ENCODE assay signal across 7 cellular contexts in genomic region chr7:100180084-100180483, GRCh38. TPM values are rescaled to one million over a fixed set of nuclear protein-coding genes. Genes with fewer than 3 reads are reported as not detected.
DNase-seq lines count a peak whose midpoint lies in the region; ATAC-seq and TF ChIP-seq lines count a peak whose summit lies in the region.
"Not testable (repeated sequence)": the region's sequence is repeated elsewhere in the genome, so short reads cannot be mapped to it uniquely, and the experiment has no call there.

No MANE protein-coding gene starts in this region.

- H3K4me3 ChIP-seq in DOHH2 (ENCODE audit: low read length): peak overlapping the region; percentile 67
- not testable (repeated sequence) for H3K4me3 ChIP-seq in SU-DHL-6 (ENCODE audit: insufficient read depth, low read length, poor library complexity, severe bottlenecking); thymus (ENCODE audit: low read length)

- H3K9ac ChIP-seq in SU-DHL-6 (ENCODE audit: low read length): peak overlapping the region; percentile 40

- intact Hi-C loops in activated T-helper 1 cell treated with anti-CD3 and anti-CD28 coated beads, Interleukin-12 subunit alpha, Interleukin-12 subunit beta, Interleukin-2, Interleukin-4 antibody, amounts not matched to agents 30 ng/mL and 10 ng/mL and 1 ng/mL, durations not matched to agents 14 hours and 24 hours and 36 hours (cut with micrococcal nuclease): loop anchor here (1.0 kb wide), 1 partner anchor 31 kb away; no protein-coding TSS in a partner anchor

- H3K4me1 ChIP-seq in DOHH2 (ENCODE audit: control insufficient read depth, low read length): peaks cover 88% of the 10 kb centered on the region
- H3K4me1 ChIP-seq in thymus (ENCODE audit: control insufficient read depth, insufficient read depth, low read length): peaks cover 18% of the 10 kb centered on the region

- WGBS in thymus: 95% methylated on average over 3 of the region's 3 CpGs

- H3K4me3 Mint-ChIP-seq in activated CD4-positive, alpha-beta T cell treated with anti-CD3 and anti-CD28 coated beads, Interleukin-2, amount 10 ng/mL, durations not matched to agents 7 days and 5 days: peak overlapping the region; percentile 59
- peak overlapping the region; percentile 31 for H3K4me3 Mint-ChIP-seq in activated T-helper 1 cell treated with anti-CD3 and anti-CD28 coated beads, Interleukin-12 subunit alpha, Interleukin-12 subunit beta, Interleukin-2, Interleukin-4 antibody, amounts not matched to agents 30 ng/mL and 10 ng/mL and 1 ng/mL, durations not matched to agents 14 hours and 24 hours and 36 hours
- peak overlapping the region; percentile 62 for H3K4me3 Mint-ChIP-seq in activated naive CD8-positive, alpha-beta T cell treated with anti-CD3 and anti-CD28 coated beads for 36 hours
- H3K4me3 Mint-ChIP-seq in naive thymus-derived CD8-positive, alpha-beta T cell: peak overlapping the region in 5 of 10 donors; percentile 17 to 74 (median 45)

- peaks cover 27% of the 10 kb centered on the region for H3K79me2 ChIP-seq in DOHH2 (ENCODE audit: control insufficient read depth, low read length)
- H3K79me2 ChIP-seq in SU-DHL-6 (ENCODE audit: insufficient read depth, low read length): not testable (repeated sequence)

- peaks cover 22% of the 10 kb centered on the region for H3K36me3 Mint-ChIP-seq in activated CD4-positive, alpha-beta T cell treated with anti-CD3 and anti-CD28 coated beads, Interleukin-2, amount 10 ng/mL, durations not matched to agents 7 days and 5 days (ENCODE audit: low read depth)
- not testable (repeated sequence) for H3K36me3 Mint-ChIP-seq in activated T-helper 1 cell treated with anti-CD3 and anti-CD28 coated beads, Interleukin-12 subunit alpha, Interleukin-12 subunit beta, Interleukin-2, Interleukin-4 antibody, amounts not matched to agents 30 ng/mL and 10 ng/mL and 1 ng/mL, durations not matched to agents 14 hours and 24 hours and 36 hours (ENCODE audit: low read depth); naive thymus-derived CD8-positive, alpha-beta T cell
- H3K36me3 Mint-ChIP-seq in activated naive CD8-positive, alpha-beta T cell treated with anti-CD3 and anti-CD28 coated beads for 36 hours: peaks cover 12% of the 10 kb centered on the region

- peak overlapping the region; percentile 95 for H3K27ac ChIP-seq in DOHH2 (ENCODE audit: low read depth, low read length)
- H3K27ac ChIP-seq in SU-DHL-6 (ENCODE audit: low read depth, low read length): peak overlapping the region; percentile 66
- H3K27ac ChIP-seq in thymus (ENCODE audit: low read depth): peak overlapping the region; percentile 80

- peaks cover 43% of the 10 kb centered on the region for H3F3A ChIP-seq in DOHH2 (ENCODE audit: control insufficient read depth, insufficient read depth)
- H3F3A ChIP-seq in SU-DHL-6 (ENCODE audit: insufficient read depth): peaks cover 39% of the 10 kb centered on the region

- H4K20me1 ChIP-seq in DOHH2 (ENCODE audit: control insufficient read depth, insufficient read depth, low read depth, low read length); SU-DHL-6 (ENCODE audit: low read depth, low read length): not testable (repeated sequence)

- not testable (repeated sequence) for H3K27me3 ChIP-seq in DOHH2 (ENCODE audit: control insufficient read depth, low read length); SU-DHL-6 (ENCODE audit: low read length); thymus (ENCODE audit: control insufficient read depth, insufficient read depth)

- POLR2A ChIA-PET in activated CD4-positive, alpha-beta T cell treated with anti-CD3 and anti-CD28 coated beads, Interleukin-2, amount 10 ng/mL, durations not matched to agents 7 days and 5 days (lab: Charles Lee): not testable (repeated sequence)
- POLR2A ChIA-PET in naive thymus-derived CD8-positive, alpha-beta T cell (lab: Charles Lee): interaction anchor here (0.7 to 9.3 kb wide), 8 partner anchors 8 to 249 kb away, joined by 3 to 187 read pairs (median 9); partner anchors contain the start of genes GAL3ST4, LAMTOR4, MEPCE and PVRIG

- CTCF ChIA-PET in activated CD4-positive, alpha-beta T cell treated with anti-CD3 and anti-CD28 coated beads, Interleukin-2, amount 10 ng/mL, durations not matched to agents 7 days and 5 days (lab: Charles Lee): interaction anchor here (0.6 to 2.2 kb wide), 8 partner anchors 9 to 55 kb away, joined by 3 to 9 read pairs (median 5); no protein-coding TSS in a partner anchor

- not testable (repeated sequence) for H3K27me3 Mint-ChIP-seq in activated CD4-positive, alpha-beta T cell treated with anti-CD3 and anti-CD28 coated beads, Interleukin-2, amount 10 ng/mL, durations not matched to agents 7 days and 5 days; activated T-helper 1 cell treated with anti-CD3 and anti-CD28 coated beads, Interleukin-12 subunit alpha, Interleukin-12 subunit beta, Interleukin-2, Interleukin-4 antibody, amounts not matched to agents 30 ng/mL and 10 ng/mL and 1 ng/mL, durations not matched to agents 14 hours and 24 hours and 36 hours (ENCODE audit: insufficient read depth); activated naive CD8-positive, alpha-beta T cell treated with anti-CD3 and anti-CD28 coated beads for 36 hours; naive thymus-derived CD8-positive, alpha-beta T cell

- ATAC-seq in naive thymus-derived CD8-positive, alpha-beta T cell: not testable (repeated sequence)

- H3K9me3 ChIP-seq in DOHH2 (ENCODE audit: control insufficient read depth, insufficient read depth, low read length); SU-DHL-6 (ENCODE audit: insufficient read depth, low read length); thymus (ENCODE audit: control insufficient read depth): not testable (repeated sequence)

- peak overlapping the region; percentile 94 for H3K27ac Mint-ChIP-seq in activated CD4-positive, alpha-beta T cell treated with anti-CD3 and anti-CD28 coated beads, Interleukin-2, amount 10 ng/mL, durations not matched to agents 7 days and 5 days
- peak overlapping the region; percentile 69 for H3K27ac Mint-ChIP-seq in activated T-helper 1 cell treated with anti-CD3 and anti-CD28 coated beads, Interleukin-12 subunit alpha, Interleukin-12 subunit beta, Interleukin-2, Interleukin-4 antibody, amounts not matched to agents 30 ng/mL and 10 ng/mL and 1 ng/mL, durations not matched to agents 14 hours and 24 hours and 36 hours
- H3K27ac Mint-ChIP-seq in activated naive CD8-positive, alpha-beta T cell treated with anti-CD3 and anti-CD28 coated beads for 36 hours: peak overlapping the region; percentile 79
- peak overlapping the region in 7 of 10 donors; percentile 22 to 94 (median 83) for H3K27ac Mint-ChIP-seq in naive thymus-derived CD8-positive, alpha-beta T cell

- not testable (repeated sequence) for DNase-seq in activated CD4-positive, alpha-beta T cell treated with anti-CD3 and anti-CD28 coated beads, Interleukin-2, amount 10 ng/mL, durations not matched to agents 7 days and 5 days; activated T-helper 1 cell treated with anti-CD3 and anti-CD28 coated beads, Interleukin-12 subunit alpha, Interleukin-12 subunit beta, Interleukin-2, Interleukin-4 antibody, amounts not matched to agents 30 ng/mL and 10 ng/mL and 1 ng/mL, durations not matched to agents 14 hours and 24 hours and 36 hours (ENCODE audit: low spot score); activated naive CD8-positive, alpha-beta T cell treated with anti-CD3 and anti-CD28 coated beads for 36 hours; naive thymus-derived CD8-positive, alpha-beta T cell

- peak overlapping the region; percentile 84 for H2AFZ ChIP-seq in SU-DHL-6 (ENCODE audit: low read depth, low read length, severe bottlenecking)

- H3K9me2 ChIP-seq in DOHH2 (replicated peaks; ENCODE audit: control insufficient read depth, low read length); SU-DHL-6 (replicated peaks; ENCODE audit: insufficient read depth, low read length): not testable (repeated sequence)

- not testable (repeated sequence) for H3K36me3 ChIP-seq in DOHH2 (ENCODE audit: control insufficient read depth, low read length); SU-DHL-6 (ENCODE audit: low read length); thymus (ENCODE audit: control insufficient read depth, insufficient read depth)

- not testable (repeated sequence) for TF ChIP-seq CTCF in DOHH2 (IDR thresholded peaks at IDR 0.05; ENCODE audit: low read depth, low read length, poor library complexity, severe bottlenecking); SU-DHL-6 (IDR thresholded peaks at IDR 0.05; ENCODE audit: insufficient read depth, low read length, poor library complexity, severe bottlenecking)

- H3K4me2 ChIP-seq in DOHH2 (ENCODE audit: low read length) (peak overlapping the region; percentile 88), SU-DHL-6 (ENCODE audit: low read depth, low read length, poor library complexity, severe bottlenecking) (peak overlapping the region; percentile 47)

- H3K9me3 Mint-ChIP-seq in activated CD4-positive, alpha-beta T cell treated with anti-CD3 and anti-CD28 coated beads, Interleukin-2, amount 10 ng/mL, durations not matched to agents 7 days and 5 days; activated T-helper 1 cell treated with anti-CD3 and anti-CD28 coated beads, Interleukin-12 subunit alpha, Interleukin-12 subunit beta, Interleukin-2, Interleukin-4 antibody, amounts not matched to agents 30 ng/mL and 10 ng/mL and 1 ng/mL, durations not matched to agents 14 hours and 24 hours and 36 hours; activated naive CD8-positive, alpha-beta T cell treated with anti-CD3 and anti-CD28 coated beads for 36 hours; naive thymus-derived CD8-positive, alpha-beta T cell: not testable (repeated sequence)

- peaks cover 76% of the 10 kb centered on the region for H3K4me1 Mint-ChIP-seq in activated CD4-positive, alpha-beta T cell treated with anti-CD3 and anti-CD28 coated beads, Interleukin-2, amount 10 ng/mL, durations not matched to agents 7 days and 5 days
- H3K4me1 Mint-ChIP-seq in activated T-helper 1 cell treated with anti-CD3 and anti-CD28 coated beads, Interleukin-12 subunit alpha, Interleukin-12 subunit beta, Interleukin-2, Interleukin-4 antibody, amounts not matched to agents 30 ng/mL and 10 ng/mL and 1 ng/mL, durations not matched to agents 14 hours and 24 hours and 36 hours (ENCODE audit: low read depth): peaks cover 46% of the 10 kb centered on the region
- peaks cover 41% of the 10 kb centered on the region for H3K4me1 Mint-ChIP-seq in activated naive CD8-positive, alpha-beta T cell treated with anti-CD3 and anti-CD28 coated beads for 36 hours
- peaks cover 20 to 54% (median 48%) of the 10 kb centered on the region in 4 donors for H3K4me1 Mint-ChIP-seq in naive thymus-derived CD8-positive, alpha-beta T cell

RNA-seq across cellular contexts. Expression of gene STAG3, which starts 2.4 kb away (rescaled TPM):
- total RNA-seq in activated CD4-positive, alpha-beta T cell treated with anti-CD3 and anti-CD28 coated beads, Interleukin-2, amount 10 ng/mL, durations not matched to agents 7 days and 5 days: 10 to 100 TPM; 24.2 to 24.7 TPM
- total RNA-seq in activated T-helper 1 cell treated with anti-CD3 and anti-CD28 coated beads, Interleukin-12 subunit alpha, Interleukin-12 subunit beta, Interleukin-2, Interleukin-4 antibody, amounts not matched to agents 30 ng/mL and 10 ng/mL and 1 ng/mL, durations not matched to agents 14 hours and 24 hours and 36 hours: 25.0 and 30.6 TPM in 2 replicates
- total RNA-seq in activated naive CD8-positive, alpha-beta T cell treated with anti-CD3 and anti-CD28 coated beads for 36 hours: 10 to 100 TPM; 21.1 to 21.4 TPM
- total RNA-seq in naive thymus-derived CD8-positive, alpha-beta T cell: 10 to 100 TPM; 12.0 to 12.1 TPM
- 1 to 10 TPM; 6.0 to 8.6 (median 6.9) TPM for polyA plus RNA-seq in naive thymus-derived CD8-positive, alpha-beta T cell
- 36.0 TPM for polyA plus RNA-seq in thymus

RNA-seq across cellular contexts. Expression of gene GPC2, which starts 2.9 kb away (rescaled TPM):
- total RNA-seq in activated CD4-positive, alpha-beta T cell treated with anti-CD3 and anti-CD28 coated beads, Interleukin-2, amount 10 ng/mL, durations not matched to agents 7 days and 5 days: 10 to 100 TPM; 13.9 to 20.9 TPM
- total RNA-seq in activated T-helper 1 cell treated with anti-CD3 and anti-CD28 coated beads, Interleukin-12 subunit alpha, Interleukin-12 subunit beta, Interleukin-2, Interleukin-4 antibody, amounts not matched to agents 30 ng/mL and 10 ng/mL and 1 ng/mL, durations not matched to agents 14 hours and 24 hours and 36 hours: 3.9 and 4.8 TPM in 2 replicates
- 1 to 10 TPM; 3.6 to 3.9 TPM for total RNA-seq in activated naive CD8-positive, alpha-beta T cell treated with anti-CD3 and anti-CD28 coated beads for 36 hours
- total RNA-seq in naive thymus-derived CD8-positive, alpha-beta T cell: 10 to 100 TPM; 39.0 to 40.1 TPM
- 1 to 10 TPM in 1 of 3 donors, under 1 TPM in 2; 0.09 to 1.1 (median 0.42) TPM for polyA plus RNA-seq in naive thymus-derived CD8-positive, alpha-beta T cell
- 8.5 TPM for polyA plus RNA-seq in thymus

RNA-seq across cellular contexts. Expression of gene GAL3ST4, which starts 11.7 kb away (rescaled TPM):
- 10 to 100 TPM; 14.2 to 15.6 TPM for total RNA-seq in activated CD4-positive, alpha-beta T cell treated with anti-CD3 and anti-CD28 coated beads, Interleukin-2, amount 10 ng/mL, durations not matched to agents 7 days and 5 days
- 1.3 and 1.5 TPM in 2 replicates for total RNA-seq in activated T-helper 1 cell treated with anti-CD3 and anti-CD28 coated beads, Interleukin-12 subunit alpha, Interleukin-12 subunit beta, Interleukin-2, Interleukin-4 antibody, amounts not matched to agents 30 ng/mL and 10 ng/mL and 1 ng/mL, durations not matched to agents 14 hours and 24 hours and 36 hours
- 1 to 10 TPM; 2.9 to 3.6 TPM for total RNA-seq in activated naive CD8-positive, alpha-beta T cell treated with anti-CD3 and anti-CD28 coated beads for 36 hours
- total RNA-seq in naive thymus-derived CD8-positive, alpha-beta T cell: 10 to 100 TPM; 37.0 to 39.1 TPM
- polyA plus RNA-seq in naive thymus-derived CD8-positive, alpha-beta T cell: 1 to 10 TPM; 4.0 to 6.5 (median 5.4) TPM
- 12.8 TPM for polyA plus RNA-seq in thymus

RNA-seq across cellular contexts. Expression of gene TRAPPC14, which starts 21.6 kb away (rescaled TPM):
- 10 to 100 TPM; 54.0 to 54.6 TPM for total RNA-seq in activated CD4-positive, alpha-beta T cell treated with anti-CD3 and anti-CD28 coated beads, Interleukin-2, amount 10 ng/mL, durations not matched to agents 7 days and 5 days
- 43.9 and 44.3 TPM in 2 replicates for total RNA-seq in activated T-helper 1 cell treated with anti-CD3 and anti-CD28 coated beads, Interleukin-12 subunit alpha, Interleukin-12 subunit beta, Interleukin-2, Interleukin-4 antibody, amounts not matched to agents 30 ng/mL and 10 ng/mL and 1 ng/mL, durations not matched to agents 14 hours and 24 hours and 36 hours
- total RNA-seq in activated naive CD8-positive, alpha-beta T cell treated with anti-CD3 and anti-CD28 coated beads for 36 hours: 10 to 100 TPM; 17.0 to 20.0 TPM
- total RNA-seq in naive thymus-derived CD8-positive, alpha-beta T cell: 100 to 1,000 TPM; 103 to 109 TPM
- 1 to 10 TPM; 2.1 to 4.5 (median 2.4) TPM for polyA plus RNA-seq in naive thymus-derived CD8-positive, alpha-beta T cell
- polyA plus RNA-seq in thymus: 46.9 TPM

RNA-seq across cellular contexts. Expression of gene LAMTOR4, which starts 31.4 kb away (rescaled TPM):
- 100 to 1,000 TPM; 124 to 172 TPM for total RNA-seq in activated CD4-positive, alpha-beta T cell treated with anti-CD3 and anti-CD28 coated beads, Interleukin-2, amount 10 ng/mL, durations not matched to agents 7 days and 5 days
- total RNA-seq in activated T-helper 1 cell treated with anti-CD3 and anti-CD28 coated beads, Interleukin-12 subunit alpha, Interleukin-12 subunit beta, Interleukin-2, Interleukin-4 antibody, amounts not matched to agents 30 ng/mL and 10 ng/mL and 1 ng/mL, durations not matched to agents 14 hours and 24 hours and 36 hours: 119 and 133 TPM in 2 replicates
- total RNA-seq in activated naive CD8-positive, alpha-beta T cell treated with anti-CD3 and anti-CD28 coated beads for 36 hours: 100 to 1,000 TPM; 101 to 104 TPM
- 100 to 1,000 TPM; 170 to 206 TPM for total RNA-seq in naive thymus-derived CD8-positive, alpha-beta T cell
- polyA plus RNA-seq in naive thymus-derived CD8-positive, alpha-beta T cell: 100 to 1,000 TPM; 403 to 435 (median 430) TPM
- 448 TPM for polyA plus RNA-seq in thymus
